ENCODE assay signal across 8 cellular contexts in the genomic region with DNA sequence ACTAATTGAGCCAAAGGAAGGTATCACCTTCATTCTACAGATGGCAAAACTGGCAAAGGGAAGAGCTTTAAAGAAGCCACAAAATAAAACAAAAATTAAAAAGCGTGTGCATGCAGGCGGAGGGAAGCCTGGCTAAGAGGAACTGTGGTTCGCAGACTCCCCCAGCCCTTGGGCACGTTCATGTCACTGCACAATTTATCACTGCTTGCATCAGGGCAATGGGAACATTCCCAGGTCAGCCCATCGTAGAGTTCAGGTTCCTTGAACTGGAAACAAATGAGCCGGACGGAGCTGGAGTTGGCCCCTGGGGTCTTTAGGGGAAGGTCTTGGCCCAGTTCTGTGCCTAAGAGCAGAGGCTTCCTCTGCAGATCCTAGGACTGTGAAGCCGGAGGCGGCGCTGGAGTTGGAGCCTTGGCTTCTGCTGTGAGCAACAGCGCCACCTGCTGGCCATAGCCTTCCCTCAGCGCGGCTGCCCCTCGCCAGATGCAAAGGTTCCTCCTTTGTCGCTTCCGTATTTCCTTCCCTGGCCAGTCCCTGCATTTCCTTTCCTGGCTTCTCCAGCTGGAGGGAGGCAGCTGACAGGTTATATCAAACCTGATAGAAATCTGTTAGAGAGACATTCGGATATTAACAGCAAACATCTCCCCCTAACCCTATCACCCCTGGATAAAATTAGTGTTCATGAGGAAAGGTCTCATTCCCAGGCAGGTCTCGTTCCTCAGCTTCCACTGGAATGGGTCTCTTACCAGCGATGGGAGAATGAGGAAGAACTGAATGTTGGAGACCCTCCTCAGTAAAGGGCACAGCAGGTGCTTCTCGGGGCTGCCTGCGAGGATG.
DNase-seq lines count a peak whose midpoint lies in the region; ATAC-seq and TF ChIP-seq lines count a peak whose summit lies in the region.
"Not testable (repeated sequence)": the region's sequence is repeated elsewhere in the genome, so short reads cannot be mapped to it uniquely, and the experiment has no call there.

No MANE protein-coding gene starts in this region.

- intact Hi-C loops in activated naive CD4-positive, alpha-beta T cell treated with anti-CD3 and anti-CD28 coated beads for 36 hours (cut with micrococcal nuclease): loop anchor here (1.0 to 2.0 kb wide), 4 partner anchors 22 to 142 kb away; no protein-coding TSS in a partner anchor
- intact Hi-C loops in ovary (cut with DNase I): loop anchor here in 3 of 4 donors (5.0 to 10.0 kb wide), 3 partner anchors 54 to 784 kb away; no protein-coding TSS in a partner anchor
- intact Hi-C loops in testis (cut with DNase I; ENCODE audit: low total_unique reads): loop anchor here (5.0 kb wide), 1 partner anchor 62 kb away; no protein-coding TSS in a partner anchor

- H3K27ac Mint-ChIP-seq in T-cell; activated naive CD4-positive, alpha-beta T cell treated with anti-CD3 and anti-CD28 coated beads for 36 hours: not testable (repeated sequence)
- H3K27ac Mint-ChIP-seq in glutamatergic neuron (ENCODE audit: unreplicated experiment): peak overlapping the region; percentile 33

- WGBS in ovary, 3 donors: 22 to 23% (median 23%) methylated on average over 21 of the region's 21 CpGs
- 21 to 22% methylated on average over 12 to 21 of the region's 21 CpGs for WGBS in testis, 2 donors

- not testable (repeated sequence) for H3K4me1 ChIP-seq in ovary (ENCODE audit: insufficient read depth); testis

- not testable (repeated sequence) for H3K27me3 ChIP-seq in ovary, testis

- ATAC-seq in HG02571 (IDR thresholded peaks at IDR 0.05; ENCODE audit: unreplicated experiment) (peak; percentile 81), T-cell (replicated peaks in 1 of 4) (peak; percentile 70 to 90 (median 80))

- DNase-seq in GM12864 (ENCODE audit: low read depth) (peak; percentile 16), NCI-H1048 (lab: John Stamatoyannopoulos, UW) (peak; percentile 23), T-cell (peak; percentile 13 to 76 (median 62)), glutamatergic neuron (peak; percentile 94), ovary (peak; percentile 80 to 93 (median 90)), testis (peak; percentile 93)
- DNase-seq in activated naive CD4-positive, alpha-beta T cell treated with anti-CD3 and anti-CD28 coated beads for 36 hours: peak; percentile 86

- H3K4me3 Mint-ChIP-seq in T-cell; glutamatergic neuron (ENCODE audit: unreplicated experiment): not testable (repeated sequence)
- peak overlapping the region; percentile 4 for H3K4me3 Mint-ChIP-seq in activated naive CD4-positive, alpha-beta T cell treated with anti-CD3 and anti-CD28 coated beads for 36 hours

- H3K9me3 ChIP-seq in ovary, testis: not testable (repeated sequence)

- POLR2A ChIA-PET in T-cell (lab: Charles Lee): not testable (repeated sequence)

- not testable (repeated sequence) for H3K27ac ChIP-seq in ovary, testis

- TF ChIP-seq CTCF in GM12864 (IDR thresholded peaks at IDR 0.05; ENCODE audit: low read depth, low read length, missing control alignments) (peak; percentile 83), glutamatergic neuron (IDR thresholded peaks at IDR 0.05; ENCODE audit: partially characterized antibody, unreplicated experiment) (peak; percentile 85), ovary (IDR thresholded peaks at IDR 0.05) (peak; percentile 63 to 91 (median 76)), testis (IDR thresholded peaks at IDR 0.05) (peak; percentile 79 to 87 (median 83))

- peaks cover 5 to 16% (median 10%) of the 10 kb centered on the region in 3 donors for H3K4me1 Mint-ChIP-seq in T-cell
- peaks cover 18% of the 10 kb centered on the region for H3K4me1 Mint-ChIP-seq in activated naive CD4-positive, alpha-beta T cell treated with anti-CD3 and anti-CD28 coated beads for 36 hours (ENCODE audit: low read depth)
- H3K4me1 Mint-ChIP-seq in glutamatergic neuron (ENCODE audit: low read depth, unreplicated experiment): not testable (repeated sequence)

- CTCF ChIA-PET in T-cell (lab: Charles Lee): interaction anchor here (0.5 to 1.6 kb wide), 8 partner anchors 10 to 1074 kb away, joined by 3 to 8 read pairs (median 5); no protein-coding TSS in a partner anchor
- CTCF ChIA-PET in activated naive CD4-positive, alpha-beta T cell treated with anti-CD3 and anti-CD28 coated beads for 36 hours (lab: Charles Lee): interaction anchor here (0.6 to 4.8 kb wide), 19 partner anchors 10 to 768 kb away, joined by 3 to 45 read pairs (median 4); no protein-coding TSS in a partner anchor

- H3K9me3 Mint-ChIP-seq in T-cell; activated naive CD4-positive, alpha-beta T cell treated with anti-CD3 and anti-CD28 coated beads for 36 hours; glutamatergic neuron (ENCODE audit: unreplicated experiment): not testable (repeated sequence)

- TF ChIP-seq POLR2A in ovary (IDR thresholded peaks at IDR 0.05); testis (IDR thresholded peaks at IDR 0.05): not testable (repeated sequence)

- TF ChIP-seq EP300 in ovary (IDR thresholded peaks at IDR 0.05): not testable (repeated sequence)

- H3K36me3 Mint-ChIP-seq in T-cell; activated naive CD4-positive, alpha-beta T cell treated with anti-CD3 and anti-CD28 coated beads for 36 hours (ENCODE audit: low read depth); glutamatergic neuron (ENCODE audit: unreplicated experiment): not testable (repeated sequence)

- H3K4me3 ChIP-seq in GM12864 (ENCODE audit: low read depth, low read length); ovary; testis: not testable (repeated sequence)

- not testable (repeated sequence) for H3K36me3 ChIP-seq in ovary; testis (ENCODE audit: low read depth, missing control alignments)

- not testable (repeated sequence) for H3K27me3 Mint-ChIP-seq in T-cell; activated naive CD4-positive, alpha-beta T cell treated with anti-CD3 and anti-CD28 coated beads for 36 hours (ENCODE audit: low read depth); glutamatergic neuron (ENCODE audit: unreplicated experiment)

Comparison
In these comparisons a context has a peak if more than half of its experiments do, and no peak if none do; other contexts are left out.
1. DNase-seq: peak in every context shown above with its lines; median percentile 94 in glutamatergic neuron; 93 in testis; 90 in ovary; 86 in activated naive CD4-positive, alpha-beta T cell treated with anti-CD3 and anti-CD28 coated beads for 36 hours; 62 in T-cell; 23 in NCI-H1048; 16 in GM12864.